Comparison of ENCODE assay signal across 20 cellular contexts in the genomic region with DNA sequence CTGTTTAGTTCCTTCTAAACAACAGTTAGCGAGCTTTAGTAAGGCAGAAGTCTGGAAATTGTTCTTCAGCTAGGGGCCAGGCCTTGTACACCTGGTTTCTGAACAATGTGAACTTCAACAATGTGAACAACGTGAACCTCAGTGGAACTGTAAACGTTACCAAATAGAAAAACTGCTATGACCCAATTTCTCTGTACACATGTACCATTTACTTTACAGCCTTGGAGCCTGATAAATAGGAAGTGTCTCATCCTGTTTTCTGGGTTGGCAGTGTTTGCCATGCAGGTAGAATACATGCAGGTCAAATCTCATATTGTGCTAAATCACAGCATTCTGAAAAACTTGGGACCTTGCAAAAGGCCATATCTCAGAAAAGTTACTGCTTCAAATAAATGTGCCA. TPM values are rescaled to one million over a fixed set of nuclear protein-coding genes. Genes with fewer than 3 reads are reported as not detected.
"Had no signal": no experiment of that assay in that cellular context is flagged by ENCODE, and none has a peak within 500 bp of the region (broad histone marks: within the 10 kb centered on the region; RNA-seq: fewer than 3 reads in every experiment).

No MANE protein-coding gene starts in this region.

- H2AFZ ChIP-seq: hepatocyte had no signal

- H3K36me3 ChIP-seq: gastroesophageal sphincter had no signal

- DNase-seq: activated CD4-positive, alpha-beta T cell treated with anti-CD3 and anti-CD28 coated beads, Interleukin-2, amount 50 U/mL, for 4 hours; activated CD4-positive, CD25-positive, alpha-beta regulatory T cell treated with anti-CD3 and anti-CD28 coated beads, Interleukin-2, amount 50 U/mL, for 72 hours; activated naive CD4-positive, alpha-beta T cell treated with Interleukin-2 at 50 U/mL for 16 hours; aorta; islet precursor cell; nephron progenitor cell; stimulated activated CD4-positive, alpha-beta T cell treated with anti-CD3 and anti-CD28 coated beads, Interleukin-2, amount 100 ng/mL, for 48 hours; stimulated activated naive B cell treated with anti-CD40 and anti-IgM and Interleukin-4, amounts not matched to agents 10 μg/mL and 1 μg/mL and 100 μg/mL, for 72 hours; substantia nigra; T-cell; T-helper 9 cell; trophoblast cell had no signal

- H3K9me3 ChIP-seq: gastroesophageal sphincter had no signal

- ATAC-seq: activated T-helper 17 cell treated with anti-CD3 and anti-CD28 coated beads, Interleukin-2, amount 50 U/mL, for 72 hours; gastroesophageal sphincter; left lobe of liver; stimulated activated naive B cell treated with anti-CD40 and anti-IgM and Interleukin-4, amounts not matched to agents 10 μg/mL and 1 μg/mL and 100 μg/mL, for 72 hours; T-cell had no signal

- H3K27ac ChIP-seq: epithelial cell of prostate, gastroesophageal sphincter, hepatocyte, SK-N-MC had no signal

- H3K4me2 ChIP-seq: hepatocyte had no signal

- H3K79me2 ChIP-seq: hepatocyte had no signal

- H3K4me3 ChIP-seq: hepatocyte, SK-N-MC had no signal

RNA-seq across cellular contexts. Expression of gene STEAP4, which starts 1.6 kb away (rescaled TPM):
- total RNA-seq: activated T-helper 17 cell treated with anti-CD3 and anti-CD28 coated beads, Interleukin-2, amount 50 U/mL, for 72 hours; chondrocyte; dermis microvascular lymphatic vessel endothelial cell had no signal
- polyA plus RNA-seq: hepatocyte had no signal
